Comparison of ENCODE assay signal across 31 cellular contexts in the genomic region with DNA sequence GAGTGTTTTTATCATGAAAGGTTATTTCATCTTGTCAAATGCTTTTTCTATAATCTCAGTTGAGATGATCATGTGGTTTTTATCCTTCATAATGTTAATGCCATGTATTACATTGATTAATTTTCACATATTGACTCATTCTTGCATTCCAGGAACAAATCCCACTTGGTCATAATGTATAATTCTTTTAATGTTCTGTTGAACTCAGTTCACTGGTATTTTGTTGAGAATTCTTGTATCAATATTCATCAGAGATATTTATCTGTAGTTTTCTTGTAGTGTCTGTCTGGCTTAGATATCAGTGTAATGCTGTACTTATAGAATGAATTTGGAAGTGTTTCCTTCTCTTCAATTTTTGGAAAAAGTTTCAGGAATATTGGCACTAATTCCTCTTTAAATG. TPM values are rescaled to one million over a fixed set of nuclear protein-coding genes. Genes with fewer than 3 reads are reported as not detected.
"Had no signal": no experiment of that assay in that cellular context is flagged by ENCODE, and none has a peak within 500 bp of the region (broad histone marks: within the 10 kb centered on the region; RNA-seq: fewer than 3 reads in every experiment).

No MANE protein-coding gene starts in this region.

- H3K27me3 Mint-ChIP-seq: activated naive CD8-positive, alpha-beta T cell had no signal

- DNase-seq: activated CD4-positive, alpha-beta memory T cell treated with anti-CD3 and anti-CD28 coated beads for 36 hours; activated CD4-positive, alpha-beta T cell treated with anti-CD3 and anti-CD28 coated beads for 36 hours; activated CD4-positive, alpha-beta T cell treated with anti-CD3 and anti-CD28 coated beads, Interleukin-2, amount 10 ng/mL, durations not matched to agents 24 days and 14 days; activated CD4-positive, CD25-positive, alpha-beta regulatory T cell; activated CD4-positive, CD25-positive, alpha-beta regulatory T cell treated with anti-CD3 and anti-CD28 coated beads, Interleukin-2, amount 50 U/mL, for 72 hours; activated CD8-positive, alpha-beta memory T cell treated with anti-CD3 and anti-CD28 coated beads, Interleukin-2, amount 10 ng/mL, durations not matched to agents 7 days and 5 days; activated CD8-positive, alpha-beta memory T cell treated with anti-CD3 and anti-CD28 coated beads, Interleukin-2, amount 50 U/mL, for 4 hours; activated CD8-positive, alpha-beta T cell treated with anti-CD3 and anti-CD28 coated beads, Interleukin-2, amount 10 ng/mL, durations not matched to agents 7 days and 5 days; activated effector memory CD4-positive, alpha-beta T cell treated with anti-CD3 and anti-CD28 coated beads, Interleukin-2, amount 50 U/mL, for 16 hours; activated naive CD4-positive, alpha-beta T cell; activated naive CD4-positive, alpha-beta T cell treated with anti-CD3 and anti-CD28 coated beads, Interleukin-2, amount 50 U/mL, for 16 hours; activated T-cell treated with anti-CD3 and anti-CD28 coated beads, Interleukin-2, amount 50 U/mL, for 1 hour; activated T-cell treated with anti-CD3 and anti-CD28 coated beads, Interleukin-2, amount 50 U/mL, for 48 hours; amniotic stem cell; anterior cingulate cortex; body of pancreas; caudate nucleus; cortex of kidney; effector CD8-positive, alpha-beta T cell; esophagus squamous epithelium; foreskin fibroblast; head of caudate nucleus; hippocampal formation; T-helper 2 cell had no signal

- H3K27ac Mint-ChIP-seq: activated CD4-positive, alpha-beta memory T cell treated with anti-CD3 and anti-CD28 coated beads for 36 hours; activated CD4-positive, alpha-beta T cell treated with anti-CD3 and anti-CD28 coated beads for 36 hours; activated CD4-positive, alpha-beta T cell treated with anti-CD3 and anti-CD28 coated beads, Interleukin-2, amount 10 ng/mL, durations not matched to agents 24 days and 14 days; activated CD8-positive, alpha-beta memory T cell treated with anti-CD3 and anti-CD28 coated beads, Interleukin-2, amount 10 ng/mL, durations not matched to agents 7 days and 5 days; activated CD8-positive, alpha-beta T cell treated with anti-CD3 and anti-CD28 coated beads, Interleukin-2, amount 10 ng/mL, durations not matched to agents 7 days and 5 days; activated naive CD8-positive, alpha-beta T cell; activated T-helper 1 cell treated with anti-CD3 and anti-CD28 coated beads, Interleukin-12 subunit alpha, Interleukin-12 subunit beta, Interleukin-2, Interleukin-4 antibody, amounts not matched to agents 30 ng/mL and 10 ng/mL and 1 ng/mL, durations not matched to agents 14 hours and 24 hours and 36 hours; activated T-helper 2 cell treated with anti-CD3 and anti-CD28 coated beads, Interferon-gamma antibody, Interleukin-2, Interleukin-4, amounts not matched to agents 10 μg/mL and 5 μg/mL and 100 μg/mL, durations not matched to agents 14 hours and 24 hours and 36 hours had no signal

- H3K4me3 Mint-ChIP-seq: activated CD4-positive, alpha-beta memory T cell treated with anti-CD3 and anti-CD28 coated beads for 36 hours; activated CD4-positive, alpha-beta T cell treated with anti-CD3 and anti-CD28 coated beads for 36 hours; activated CD4-positive, alpha-beta T cell treated with anti-CD3 and anti-CD28 coated beads, Interleukin-2, amount 10 ng/mL, durations not matched to agents 24 days and 14 days; activated CD8-positive, alpha-beta memory T cell treated with anti-CD3 and anti-CD28 coated beads, Interleukin-2, amount 10 ng/mL, durations not matched to agents 7 days and 5 days; activated CD8-positive, alpha-beta T cell treated with anti-CD3 and anti-CD28 coated beads, Interleukin-2, amount 10 ng/mL, durations not matched to agents 7 days and 5 days; activated naive CD8-positive, alpha-beta T cell; activated T-helper 1 cell treated with anti-CD3 and anti-CD28 coated beads, Interleukin-12 subunit alpha, Interleukin-12 subunit beta, Interleukin-2, Interleukin-4 antibody, amounts not matched to agents 30 ng/mL and 10 ng/mL and 1 ng/mL, durations not matched to agents 14 hours and 24 hours and 36 hours had no signal

- H3K9me3 Mint-ChIP-seq: activated CD4-positive, alpha-beta memory T cell treated with anti-CD3 and anti-CD28 coated beads for 36 hours; activated T-helper 1 cell treated with anti-CD3 and anti-CD28 coated beads, Interleukin-12 subunit alpha, Interleukin-12 subunit beta, Interleukin-2, Interleukin-4 antibody, amounts not matched to agents 30 ng/mL and 10 ng/mL and 1 ng/mL, durations not matched to agents 14 hours and 24 hours and 36 hours; activated T-helper 2 cell treated with anti-CD3 and anti-CD28 coated beads, Interferon-gamma antibody, Interleukin-2, Interleukin-4, amounts not matched to agents 10 μg/mL and 5 μg/mL and 100 μg/mL, durations not matched to agents 14 hours and 24 hours and 36 hours had no signal

- H3K36me3 ChIP-seq: esophagus squamous epithelium had no signal

- ATAC-seq: activated CD4-positive, alpha-beta T cell treated with anti-CD3 and anti-CD28 coated beads for 36 hours; activated CD8-positive, alpha-beta memory T cell treated with anti-CD3 and anti-CD28 coated beads, Interleukin-2, amount 10 ng/mL, durations not matched to agents 7 days and 5 days; activated CD8-positive, alpha-beta T cell treated with anti-CD3 and anti-CD28 coated beads, Interleukin-2, amount 10 ng/mL, durations not matched to agents 7 days and 5 days; body of pancreas had no signal

- H3K4me3 ChIP-seq: body of pancreas, esophagus squamous epithelium had no signal

- H3K9me3 ChIP-seq: body of pancreas had no signal

- H3K36me3 Mint-ChIP-seq: activated CD4-positive, alpha-beta memory T cell treated with anti-CD3 and anti-CD28 coated beads for 36 hours; activated CD8-positive, alpha-beta memory T cell treated with anti-CD3 and anti-CD28 coated beads, Interleukin-2, amount 10 ng/mL, durations not matched to agents 7 days and 5 days; activated naive CD8-positive, alpha-beta T cell had no signal

- H3K27me3 ChIP-seq: body of pancreas, esophagus squamous epithelium had no signal

- H3K27ac ChIP-seq: body of pancreas, epithelial cell of prostate, esophagus squamous epithelium had no signal

- H3K4me1 ChIP-seq: body of pancreas, esophagus squamous epithelium had no signal

- H3K4me1 Mint-ChIP-seq: activated CD4-positive, alpha-beta T cell treated with anti-CD3 and anti-CD28 coated beads for 36 hours; activated CD4-positive, alpha-beta T cell treated with anti-CD3 and anti-CD28 coated beads, Interleukin-2, amount 10 ng/mL, durations not matched to agents 24 days and 14 days; activated CD8-positive, alpha-beta memory T cell treated with anti-CD3 and anti-CD28 coated beads, Interleukin-2, amount 10 ng/mL, durations not matched to agents 7 days and 5 days had no signal

RNA-seq across cellular contexts. Expression of a gene that starts 16.8 kb away (rescaled TPM):
- total RNA-seq: activated T-helper 1 cell treated with anti-CD3 and anti-CD28 coated beads, Interleukin-12 subunit alpha, Interleukin-12 subunit beta, Interleukin-2, Interleukin-4 antibody, amounts not matched to agents 30 ng/mL and 10 ng/mL and 1 ng/mL, durations not matched to agents 14 hours and 24 hours and 36 hours; activated T-helper 2 cell treated with anti-CD3 and anti-CD28 coated beads, Interferon-gamma antibody, Interleukin-2, Interleukin-4, amounts not matched to agents 10 μg/mL and 5 μg/mL and 100 μg/mL, durations not matched to agents 14 hours and 24 hours and 36 hours; body of pancreas; chondrocyte; endothelial cell of umbilical vein had no signal
- polyA plus RNA-seq: adipose tissue, endothelial cell of umbilical vein had no signal
